ENCODE assay signal across 8 cellular contexts in the genomic region with DNA sequence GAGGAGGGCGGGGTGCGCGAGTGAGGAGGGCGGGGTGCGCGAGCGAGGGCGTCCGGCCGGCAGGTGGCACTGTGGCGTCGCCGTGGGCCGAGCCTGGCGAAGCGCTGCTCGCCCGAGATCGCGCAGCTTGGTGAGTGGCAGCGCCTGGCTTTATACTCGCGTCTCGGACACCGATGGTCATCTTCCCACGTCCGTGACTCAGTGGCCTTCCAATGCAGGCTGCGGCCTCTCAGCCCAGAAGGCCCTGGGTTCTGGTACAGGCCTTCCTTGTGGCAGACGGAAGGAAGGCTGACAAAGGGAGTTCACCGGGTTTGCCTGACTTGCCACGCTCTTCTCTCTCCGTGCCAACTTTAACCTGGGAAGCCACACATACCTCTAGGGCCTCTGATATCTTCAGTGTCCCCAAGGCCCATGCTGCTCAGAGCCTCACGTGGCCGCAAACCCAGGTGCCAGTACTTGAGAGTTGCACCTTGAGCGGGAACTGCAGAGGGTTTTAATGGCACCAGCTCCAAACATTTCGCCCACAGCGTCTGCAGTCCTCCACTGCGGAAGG.
DNase-seq lines count a peak whose midpoint lies in the region; ATAC-seq and TF ChIP-seq lines count a peak whose summit lies in the region.

No MANE protein-coding gene starts in this region.

- no peaks in the 10 kb centered on the region for H3K27me3 ChIP-seq in SJCRH30
- peaks cover 4% of the 10 kb centered on the region for H3K27me3 ChIP-seq in suprapubic skin

- no peak for TF ChIP-seq EP300 in suprapubic skin (IDR thresholded peaks at IDR 0.05)

- DNase-seq in AG10803 (ENCODE audit: low read depth): peak; percentile 68
- peak; percentile 50 to 66 for DNase-seq in SJCRH30
- peak; percentile 83 for DNase-seq in activated naive CD4-positive, alpha-beta T cell treated with anti-CD3 and anti-CD28 coated beads for 36 hours
- peak; percentile 79 for DNase-seq in germinal center (ENCODE audit: low spot score)
- DNase-seq in omental fat pad (ENCODE audit: low spot score): no peak
- DNase-seq in suprapubic skin (ENCODE audit: low spot score in 2 of 2): peak; percentile 88 to 90

- peak; percentile 47 for TF ChIP-seq CTCF in AG10803 (conservative IDR thresholded peaks at IDR 0.05; ENCODE audit: low read length)
- no peak for TF ChIP-seq CTCF in omental fat pad (IDR thresholded peaks at IDR 0.05)
- TF ChIP-seq CTCF in suprapubic skin (IDR thresholded peaks at IDR 0.05): peak; percentile 40 to 70

- H3K4me3 Mint-ChIP-seq in activated naive CD4-positive, alpha-beta T cell treated with anti-CD3 and anti-CD28 coated beads for 36 hours: peak overlapping the region; percentile 79

- intact Hi-C loops in activated naive CD4-positive, alpha-beta T cell treated with anti-CD3 and anti-CD28 coated beads for 36 hours (cut with micrococcal nuclease): loop anchor here (2.0 to 10.0 kb wide), 7 partner anchors 182 to 674 kb away; partner anchors contain the start of genes ASB7, LINS1 and LYSMD4

- H3K9me3 Mint-ChIP-seq in activated naive CD4-positive, alpha-beta T cell treated with anti-CD3 and anti-CD28 coated beads for 36 hours: no peaks in the 10 kb centered on the region

- H3K27ac ChIP-seq in SJCRH30 (no peak overlapping the region), suprapubic skin (peak overlapping the region; percentile 32)

- peak overlapping the region; percentile 56 for H3K4me3 ChIP-seq in AG10803 (ENCODE audit: low read length)
- H3K4me3 ChIP-seq in SJCRH30: peak overlapping the region; percentile 54
- H3K4me3 ChIP-seq in suprapubic skin: peak overlapping the region; percentile 43

- 19% methylated on average over 13 of the region's 38 CpGs for WGBS in suprapubic skin

- H3K36me3 ChIP-seq in SJCRH30 (no peaks in the 10 kb centered on the region), suprapubic skin (no peaks in the 10 kb centered on the region)

- H3K36me3 Mint-ChIP-seq in activated naive CD4-positive, alpha-beta T cell treated with anti-CD3 and anti-CD28 coated beads for 36 hours (ENCODE audit: low read depth): no peaks in the 10 kb centered on the region

- H3K4me1 ChIP-seq in SJCRH30 (no peaks in the 10 kb centered on the region), suprapubic skin (peaks cover 12% of the 10 kb centered on the region)

- H3K9me3 ChIP-seq in SJCRH30 (replicated peaks) (no peaks in the 10 kb centered on the region), suprapubic skin (no peaks in the 10 kb centered on the region)

- peak overlapping the region; percentile 56 for H3K27ac Mint-ChIP-seq in activated naive CD4-positive, alpha-beta T cell treated with anti-CD3 and anti-CD28 coated beads for 36 hours

- peaks cover 13% of the 10 kb centered on the region for H3K4me1 Mint-ChIP-seq in activated naive CD4-positive, alpha-beta T cell treated with anti-CD3 and anti-CD28 coated beads for 36 hours (ENCODE audit: low read depth)

- CTCF ChIA-PET in activated naive CD4-positive, alpha-beta T cell treated with anti-CD3 and anti-CD28 coated beads for 36 hours (lab: Charles Lee): interaction anchor here (1.0 to 1.7 kb wide), 5 partner anchors 53 to 421 kb away, joined by 4 to 14 read pairs (median 4); no protein-coding TSS in a partner anchor

- H3K27me3 Mint-ChIP-seq in activated naive CD4-positive, alpha-beta T cell treated with anti-CD3 and anti-CD28 coated beads for 36 hours (ENCODE audit: low read depth): no peaks in the 10 kb centered on the region

- no peak for TF ChIP-seq POLR2A in suprapubic skin (IDR thresholded peaks at IDR 0.05)

- ATAC-seq in GM18873 (IDR thresholded peaks at IDR 0.05; ENCODE audit: low FRiP score, unreplicated experiment) (peak; percentile 82), HG03159 (IDR thresholded peaks at IDR 0.05; ENCODE audit: unreplicated experiment) (peak; percentile 84), omental fat pad (ENCODE audit: low FRiP score) (peak; percentile 90)

Comparison
In these comparisons a context has a peak if more than half of its experiments do, and no peak if none do; other contexts are left out.
1. CTCF ChIP-seq: peak in AG10803 (single experiment) and suprapubic skin (2 of 2); none in omental fat pad (0 of 3).
2. Peak in every context shown above with its lines, with median percentiles within 50 percentile points of each other: H3K4me3 ChIP-seq and ATAC-seq.